In the genomic region with DNA sequence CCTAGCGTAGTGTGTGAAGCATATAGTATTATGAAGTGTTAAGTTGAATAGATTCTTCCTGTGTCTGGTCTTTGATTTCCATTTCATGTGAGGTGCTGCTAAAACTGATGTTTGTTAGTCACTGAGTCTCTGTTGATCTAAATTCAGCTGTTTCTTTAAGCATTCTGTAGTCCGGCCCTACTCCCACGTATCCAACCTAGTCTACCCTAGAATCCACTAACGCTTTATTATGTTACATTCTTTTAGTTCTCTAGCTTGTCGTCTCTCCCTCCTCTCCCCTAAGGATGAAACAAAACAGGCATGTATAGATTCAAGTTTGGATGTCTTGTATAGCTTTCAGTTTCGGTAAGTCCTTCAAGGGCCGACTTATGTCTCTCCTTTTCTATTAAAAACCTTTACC, we compare ENCODE assay signal across 8 cellular contexts. TPM values are rescaled to one million over a fixed set of nuclear protein-coding genes. Genes with fewer than 3 reads are reported as not detected.
DNase-seq lines count a peak whose midpoint lies in the region; FAIRE-seq and TF ChIP-seq lines count a peak whose summit lies in the region.

No MANE protein-coding gene starts in this region.

- peaks cover 89% of the 10 kb centered on the region for H3K79me2 ChIP-seq in mammary epithelial cell (ENCODE audit: insufficient read depth, low read length)

- 9% methylated on average over 7 of the region's 7 CpGs for WGBS in mammary epithelial cell (ENCODE audit: low coverage, missing lambda C conversion rate)

- intact Hi-C loops in mammary epithelial cell (cut with micrococcal nuclease), result no loop called here

- CTCF ChIA-PET in mammary epithelial cell (lab: Charles Lee; ENCODE audit: low non-redundant PET), result interaction anchor here (0.7 kb wide), 1 partner anchor 35 kb away, joined by 5 read pairs; no protein-coding TSS in a partner anchor

- H3K4me1 ChIP-seq in mammary epithelial cell (ENCODE audit: insufficient read depth, low read length) (peaks cover 17% of the 10 kb centered on the region), muscle layer of duodenum (ENCODE audit: control insufficient read depth in 1 of 2, insufficient read depth in 2 of 2, low read length in 2 of 2) (peaks cover 0 to 5% of the 10 kb centered on the region in 2 donors)

- no peaks in the 10 kb centered on the region for H4K20me1 ChIP-seq in mammary epithelial cell (ENCODE audit: insufficient read depth, low read length)

- peak overlapping the region; percentile 88 for H3K4me3 ChIP-seq in AG10803 (ENCODE audit: low read length)
- peak overlapping the region; percentile 87 to 97 (median 89) for H3K4me3 ChIP-seq in mammary epithelial cell (replicated peaks in 1 of 3; ENCODE audit: insufficient read depth in 1 of 3, low read depth in 2 of 3, low read length in 3 of 3)
- peak overlapping the region; percentile 74 to 88 for H3K4me3 ChIP-seq in muscle layer of duodenum (ENCODE audit: low read depth in 1 of 2, low read length in 2 of 2)

- H3K36me3 Mint-ChIP-seq in IgD-negative memory B cell, result peaks cover 4% of the 10 kb centered on the region

- H3K27me3 ChIP-seq in mammary epithelial cell (ENCODE audit: insufficient read depth, low read length) (no peaks in the 10 kb centered on the region), muscle layer of duodenum (ENCODE audit: low read depth, low read length) (no peaks in the 10 kb centered on the region)

- DNase-seq in AG10803 (ENCODE audit: low read depth) (no peak), mammary epithelial cell (peak; percentile 58), cerebellar cortex (ENCODE audit: low spot score) (no peak), GM10266 (ENCODE audit: extremely low spot score) (no peak), HTR-8/SVneo (ENCODE audit: insufficient read length, low spot score) (no peak), SHP77 treated with DMSO at 0.1 percent for 48 hours (lab: John Stamatoyannopoulos, UW) (no peak)

- FAIRE-seq in HTR-8/SVneo (lab: Jason Lieb, UNC), result no peak

- no peaks in the 10 kb centered on the region for H3K27me3 Mint-ChIP-seq in IgD-negative memory B cell

- H3K4me2 ChIP-seq in mammary epithelial cell (ENCODE audit: insufficient read depth, low read depth, low read length), result peak overlapping the region; percentile 92

- peak overlapping the region; percentile 96 for H3K27ac ChIP-seq in mammary epithelial cell (ENCODE audit: insufficient read depth, low read depth, low read length)
- peak overlapping the region; percentile 95 for H3K27ac ChIP-seq in muscle layer of duodenum (ENCODE audit: low read length)

- H3K9me3 Mint-ChIP-seq in IgD-negative memory B cell, result no peaks in the 10 kb centered on the region

- no peak for TF ChIP-seq CTCF in AG10803 (conservative IDR thresholded peaks at IDR 0.05; ENCODE audit: low read length)
- no peak for TF ChIP-seq CTCF in mammary epithelial cell (conservative IDR thresholded peaks at IDR 0.05 in 1 of 2, IDR thresholded peaks at IDR 0.05 in 1 of 2; ENCODE audit: extremely low read depth in 1 of 2, insufficient read depth in 1 of 2, low read depth in 1 of 2, low read length in 2 of 2)
- no peak for TF ChIP-seq CTCF in GM10266 (IDR thresholded peaks at IDR 0.05; ENCODE audit: control insufficient read depth, insufficient read depth, low read depth, missing control alignments)

- BruUV-seq in mammary epithelial cell (replicated peaks; lab: Mats Ljungman, UMichigan), result no TSS peak

- H3K27ac Mint-ChIP-seq in IgD-negative memory B cell, result peak overlapping the region; percentile 7 to 94 (median 72)

- in situ Hi-C loops in mammary epithelial cell (cut with MboI; ENCODE audit: low sequenced_read_pairs in 2 of 2), result no loop called here

- dilution Hi-C loops in mammary epithelial cell (cut with HindIII; ENCODE audit: low sequenced_read_pairs), result no loop called here

- peaks cover 18 to 48% (median 20%) of the 10 kb centered on the region in 3 donors for H3K4me1 Mint-ChIP-seq in IgD-negative memory B cell

- H3K9me3 ChIP-seq in mammary epithelial cell (replicated peaks; ENCODE audit: insufficient read depth, low read length), result no peaks in the 10 kb centered on the region
- no peaks in the 10 kb centered on the region for H3K9me3 ChIP-seq in muscle layer of duodenum (ENCODE audit: control insufficient read depth in 1 of 2, low read length in 2 of 2)

- peak overlapping the region; percentile 99 for H3K9ac ChIP-seq in mammary epithelial cell (ENCODE audit: insufficient read depth, low read length)

- H3K4me3 Mint-ChIP-seq in IgD-negative memory B cell, result peak overlapping the region; percentile 67 to 95 (median 92)

- H3K36me3 ChIP-seq in mammary epithelial cell (ENCODE audit: insufficient read depth, low read length) (peaks cover 31% of the 10 kb centered on the region), muscle layer of duodenum (ENCODE audit: control insufficient read depth in 1 of 2, insufficient read depth in 2 of 2, low read length in 2 of 2) (peaks cover 5 to 35% of the 10 kb centered on the region in 2 donors)

- no peak overlapping the region for H2AFZ ChIP-seq in mammary epithelial cell (ENCODE audit: low read depth, low read length)

RNA-seq across cellular contexts. Expression of a gene that starts 4.1 kb away (rescaled TPM):
- polyA plus RNA-seq in IgD-negative memory B cell (47.8 TPM), mammary epithelial cell (31.1 TPM)
- 10 to 100 TPM; 49.8 to 53.0 TPM for total RNA-seq in mammary epithelial cell
- polyA minus RNA-seq in mammary epithelial cell, result 45.0 TPM
